ENCODE assay signal across 10 cellular contexts in genomic region chr4:71004281-71004851, GRCh38. TPM values are rescaled to one million over a fixed set of nuclear protein-coding genes. Genes with fewer than 3 reads are reported as not detected.
DNase-seq lines count a peak whose midpoint lies in the region; ATAC-seq and TF ChIP-seq lines count a peak whose summit lies in the region.
"Had no signal": no experiment of that assay in that cellular context is flagged by ENCODE, and none has a peak within 500 bp of the region (broad histone marks: within the 10 kb centered on the region; RNA-seq: fewer than 3 reads in every experiment).

No MANE protein-coding gene starts in this region.

- intact Hi-C loops in CD8-positive, alpha-beta T cell (cut with DNase I, micrococcal nuclease) = loop anchor here in 1 of 2 experiments (1.0 kb wide), 1 partner anchor 11 kb away; the partner anchor contains the start of gene DCK

- POLR2A ChIA-PET in CD8-positive, alpha-beta T cell (lab: Charles Lee) = interaction anchor here (1.1 to 3.9 kb wide), 4 partner anchors 10 to 165 kb away, joined by 3 to 24 read pairs (median 4); partner anchors contain the start of genes DCK and GRSF1

- ATAC-seq in CD8-positive, alpha-beta T cell = peak; percentile 86
- ATAC-seq in GM21526 (IDR thresholded peaks at IDR 0.05; ENCODE audit: low FRiP score, unreplicated experiment) (peak; percentile 36), HG03095 (IDR thresholded peaks at IDR 0.05; ENCODE audit: unreplicated experiment) (no peak)

- H3K27ac ChIP-seq in CD8-positive, alpha-beta T cell (ENCODE audit: low read depth, low read length) = no peak overlapping the region

- H3K27me3 ChIP-seq in CD8-positive, alpha-beta T cell (ENCODE audit: insufficient read depth, low read length) = no peaks in the 10 kb centered on the region
- no peaks in the 10 kb centered on the region for H3K27me3 ChIP-seq in endocrine pancreas (ENCODE audit: control insufficient read depth, insufficient read depth, low read length)

- DNase-seq in CD8-positive, alpha-beta T cell = peak; percentile 30 to 85 (median 68)
- peak; percentile 32 for DNase-seq in T-helper 2 cell treated with Interferon-gamma antibody and Interleukin-4, amounts not matched to agents 5 μg/mL and 100 μg/mL, for 36 hours (ENCODE audit: low spot score)
- DNase-seq in NCI-H2196 (lab: John Stamatoyannopoulos, UW; ENCODE audit: unreplicated experiment) (no peak), GM03348 (ENCODE audit: low spot score) (no peak), iPS-NIHi7 (ENCODE audit: extremely low spot score) (no peak)
- DNase-seq: NCI-H2081 treated with DMSO at 0.1 percent for 48 hours, nucleus accumbens had no signal

- H3K4me3 ChIP-seq in CD8-positive, alpha-beta T cell (ENCODE audit: low read depth, low read length) = peak overlapping the region; percentile 41
- H3K4me3 ChIP-seq in endocrine pancreas (ENCODE audit: control insufficient read depth, insufficient read depth, low read length) = no peak overlapping the region

- peaks cover 58% of the 10 kb centered on the region for H3K36me3 Mint-ChIP-seq in CD8-positive, alpha-beta T cell
- H3K36me3 Mint-ChIP-seq in T-helper 2 cell treated with Interferon-gamma antibody and Interleukin-4, amounts not matched to agents 5 μg/mL and 100 μg/mL, for 36 hours (ENCODE audit: low read depth) = peaks cover 63% of the 10 kb centered on the region

- no peaks in the 10 kb centered on the region for H3K36me3 ChIP-seq in CD8-positive, alpha-beta T cell (ENCODE audit: insufficient read depth, low read length)
- no peaks in the 10 kb centered on the region for H3K36me3 ChIP-seq in endocrine pancreas (ENCODE audit: control insufficient read depth, insufficient read depth, low read length)

- no peaks in the 10 kb centered on the region for H3K27me3 Mint-ChIP-seq in CD8-positive, alpha-beta T cell (ENCODE audit: low read depth)
- no peaks in the 10 kb centered on the region for H3K27me3 Mint-ChIP-seq in T-helper 2 cell treated with Interferon-gamma antibody and Interleukin-4, amounts not matched to agents 5 μg/mL and 100 μg/mL, for 36 hours (ENCODE audit: low read depth)

- H3K9ac ChIP-seq in endocrine pancreas (ENCODE audit: control insufficient read depth, insufficient read depth, low read length) = peak overlapping the region; percentile 26

- peaks cover 4% of the 10 kb centered on the region for H3K9me3 Mint-ChIP-seq in CD8-positive, alpha-beta T cell
- peaks cover 27% of the 10 kb centered on the region for H3K9me3 Mint-ChIP-seq in T-helper 2 cell treated with Interferon-gamma antibody and Interleukin-4, amounts not matched to agents 5 μg/mL and 100 μg/mL, for 36 hours

- H3K4me3 Mint-ChIP-seq in CD8-positive, alpha-beta T cell = peak overlapping the region; percentile 71
- peak overlapping the region; percentile 64 for H3K4me3 Mint-ChIP-seq in T-helper 2 cell treated with Interferon-gamma antibody and Interleukin-4, amounts not matched to agents 5 μg/mL and 100 μg/mL, for 36 hours

- H3K4me1 ChIP-seq in CD8-positive, alpha-beta T cell (ENCODE audit: insufficient read depth, low read length) = peaks cover 39% of the 10 kb centered on the region
- peaks cover 9% of the 10 kb centered on the region for H3K4me1 ChIP-seq in endocrine pancreas (ENCODE audit: control insufficient read depth, insufficient read depth, low read length)

- CTCF ChIA-PET in CD8-positive, alpha-beta T cell (lab: Charles Lee) = interaction anchor here (1.2 to 1.7 kb wide), 2 partner anchors 11 to 18 kb away, joined by 4 to 7 read pairs; partner anchors contain the start of gene DCK

- H3K9me3 ChIP-seq in CD8-positive, alpha-beta T cell (ENCODE audit: low read length) = no peaks in the 10 kb centered on the region
- H3K9me3 ChIP-seq in endocrine pancreas (ENCODE audit: control insufficient read depth, low read length) = no peaks in the 10 kb centered on the region

- H3K27ac Mint-ChIP-seq in CD8-positive, alpha-beta T cell = peak overlapping the region; percentile 92
- H3K27ac Mint-ChIP-seq in T-helper 2 cell treated with Interferon-gamma antibody and Interleukin-4, amounts not matched to agents 5 μg/mL and 100 μg/mL, for 36 hours = peak overlapping the region; percentile 71

- peaks cover 88% of the 10 kb centered on the region for H3K4me1 Mint-ChIP-seq in CD8-positive, alpha-beta T cell (ENCODE audit: low read depth)
- H3K4me1 Mint-ChIP-seq in T-helper 2 cell treated with Interferon-gamma antibody and Interleukin-4, amounts not matched to agents 5 μg/mL and 100 μg/mL, for 36 hours (ENCODE audit: low read depth) = peaks cover 73% of the 10 kb centered on the region

- TF ChIP-seq CTCF in CD8-positive, alpha-beta T cell (IDR thresholded peaks at IDR 0.05) = no peak

RNA-seq across cellular contexts. Expression of gene DCK, which starts 10.9 kb away (rescaled TPM):
- total RNA-seq in CD8-positive, alpha-beta T cell = 10 to 100 TPM; 18.7 TPM

Comparison
In these comparisons a context has a peak if more than half of its experiments do, and no peak if none do; other contexts are left out.
1. DNase-seq: peak in CD8-positive, alpha-beta T cell (7 of 7) and T-helper 2 cell treated with Interferon-gamma antibody and Interleukin-4, amounts not matched to agents 5 μg/mL and 100 μg/mL, for 36 hours (single experiment); none in NCI-H2196 (single experiment), GM03348 (single experiment) and iPS-NIHi7 (single experiment).